Comparison of ENCODE assay signal across 20 cellular contexts in genomic region chr17:65385726-65386125, GRCh38.
DNase-seq lines count a peak whose midpoint lies in the region; ATAC-seq, FAIRE-seq and TF ChIP-seq lines count a peak whose summit lies in the region.
"Had no signal": no experiment of that assay in that cellular context is flagged by ENCODE, and none has a peak within 500 bp of the region (broad histone marks: within the 10 kb centered on the region; RNA-seq: fewer than 3 reads in every experiment).

No MANE protein-coding gene starts in this region.

- no peak for TF ChIP-seq POLR2A in K562 (conservative IDR thresholded peaks at IDR 0.05)

- FAIRE-seq in K562 (lab: Jason Lieb, UNC) = no peak
- FAIRE-seq: GM12891, GM18507, H1 had no signal

- no peaks in the 10 kb centered on the region for H3K4me1 ChIP-seq in K562 (replicated peaks in 1 of 2; ENCODE audit: control insufficient read depth in 2 of 2, insufficient read depth in 2 of 2, low read length in 2 of 2)
- H3K4me1 ChIP-seq in effector memory CD4-positive, alpha-beta T cell (ENCODE audit: control insufficient read depth, insufficient read depth, low read length, poor library complexity, severe bottlenecking) = no peaks in the 10 kb centered on the region

- no peaks in the 10 kb centered on the region for H3K36me3 ChIP-seq in K562 (ENCODE audit: control insufficient read depth, insufficient read depth, low read length)
- no peaks in the 10 kb centered on the region for H3K36me3 ChIP-seq in effector memory CD4-positive, alpha-beta T cell (ENCODE audit: control insufficient read depth, insufficient read depth, low read length)

- intact Hi-C loops in K562 (cut with micrococcal nuclease) = no loop called here

- TF ChIP-seq RAD21 in K562 (CRISPR knock-in tag; conservative IDR thresholded peaks at IDR 0.05 in 1 of 2, IDR thresholded peaks at IDR 0.05 in 1 of 2) = no peak

- POLR2A ChIA-PET in K562 (lab: Yijun Ruan, JAX) = interaction anchor here (0.8 kb wide), 1 partner anchor 93 kb away, joined by 4 read pairs; no protein-coding TSS in a partner anchor

- WGBS in K562 (ENCODE audit: insufficient coverage, low coverage, missing lambda C conversion rate) = 2% methylated on average over 15 of the region's 15 CpGs

- H2AFZ ChIP-seq in K562 (ENCODE audit: low read depth, low read length) = peak overlapping the region; percentile 64
- H2AFZ ChIP-seq: GM23248 had no signal

- no peak overlapping the region for H3K27ac ChIP-seq in K562 (ENCODE audit: extremely low read depth, low read depth, low read length)
- H3K27ac ChIP-seq in effector memory CD4-positive, alpha-beta T cell (ENCODE audit: insufficient read depth, low read length, poor library complexity, severe bottlenecking) = no peak overlapping the region
- H3K27ac ChIP-seq: GM23248 had no signal

- no peaks in the 10 kb centered on the region for H3K9me3 ChIP-seq in K562 (replicated peaks; ENCODE audit: control insufficient read depth, insufficient read depth, low read depth, low read length)
- H3K9me3 ChIP-seq in effector memory CD4-positive, alpha-beta T cell (ENCODE audit: control insufficient read depth, low read length) = no peaks in the 10 kb centered on the region

- H3K27me3 ChIP-seq in K562 (ENCODE audit: control insufficient read depth in 2 of 2, insufficient read depth in 2 of 2, low read length in 2 of 2) = no peaks in the 10 kb centered on the region
- H3K27me3 ChIP-seq in effector memory CD4-positive, alpha-beta T cell (replicated peaks; ENCODE audit: control insufficient read depth, insufficient read depth, low read length, poor library complexity, severe bottlenecking) = no peaks in the 10 kb centered on the region

- in situ Hi-C loops in SK-MEL-5 (cut with HindIII; ENCODE audit: low pct_unique_long_range_greater_than_20kb, low sequenced_read_pairs) (no loop called here), K562 (cut with MboI) (no loop called here)

- H4K20me1 ChIP-seq in K562 (replicated peaks; ENCODE audit: control insufficient read depth, insufficient read depth, low read length) = no peaks in the 10 kb centered on the region

- no TSS peak for BruUV-seq in K562 (replicated peaks; lab: Mats Ljungman, UMichigan)

- TF ChIP-seq EP300 in K562 (IDR thresholded peaks at IDR 0.05; ENCODE audit: low read length) = no peak

- H3K4me2 ChIP-seq in K562 (ENCODE audit: insufficient read depth, low read length) = peak overlapping the region; percentile 24

- peak; percentile 45 for DNase-seq in HuH-7 (ENCODE audit: low spot score)
- peak; percentile 31 for DNase-seq in HuH-7.5 (ENCODE audit: low spot score)
- peak; percentile 36 for DNase-seq in SK-MEL-5 (ENCODE audit: low read depth, low spot score)
- DNase-seq in K562 (ENCODE audit: extremely low read depth in 1 of 4, low spot score in 3 of 4) = peak; percentile 9 to 51 (median 44)
- no peak for DNase-seq in effector memory CD4-positive, alpha-beta T cell
- no peak for DNase-seq in activated effector memory CD4-positive, alpha-beta T cell treated with Interleukin-2 at 50 U/mL for 16 hours
- DNase-seq: C1 segment of cervical spinal cord; Calu3; CD4-positive, alpha-beta memory T cell; COR-L47; DMS53; DMS79 treated with DMSO at 0.1 percent for 48 hours; GF-D8; GM23248; H7; HCEC 1CT had no signal

- peak; percentile 78 for ATAC-seq in K562
- no peak for ATAC-seq in GM19351 (IDR thresholded peaks at IDR 0.05; ENCODE audit: unreplicated experiment)

- TF ChIP-seq CTCF in K562 (IDR thresholded peaks at IDR 0.05 in 2 of 3, conservative IDR thresholded peaks at IDR 0.05 in 1 of 3; ENCODE audit: insufficient read depth in 2 of 3, low read depth in 1 of 3, low read length in 3 of 3) = no peak

- no peaks in the 10 kb centered on the region for H3K79me2 ChIP-seq in K562 (ENCODE audit: control insufficient read depth, insufficient read depth, low read length)

- H3K9ac ChIP-seq in K562 (ENCODE audit: insufficient read depth in 1 of 2, low read depth in 2 of 2, low read length in 2 of 2) = no peak overlapping the region
- H3K9ac ChIP-seq: GM23248 had no signal

- H3K9me1 ChIP-seq in K562 (ENCODE audit: control insufficient read depth, insufficient read depth, low read length) = no peaks in the 10 kb centered on the region

- CTCF ChIA-PET in K562 (lab: Yijun Ruan, JAX; ENCODE audit: low intra/inter-chr PET ratio) = no interaction called here

- peak overlapping the region; percentile 21; the same call in 1 of the 2 replicates for H3K4me3 ChIP-seq in K562
- no peak overlapping the region for H3K4me3 ChIP-seq in effector memory CD4-positive, alpha-beta T cell (ENCODE audit: insufficient read depth, low read depth, low read length, poor library complexity, severe bottlenecking)
- H3K4me3 ChIP-seq: GM23248 had no signal

TF ChIP-seq in K562, 482 proteins besides CTCF, POLR2A, EP300 and RAD21 (continues in another document):
- TF ChIP-seq GABPA (tag; conservative IDR thresholded peaks at IDR 0.05; ENCODE audit: low read depth) = peak; percentile 89
- no peak for TF ChIP-seq TAF9B (IDR thresholded peaks at IDR 0.05; ENCODE audit: partially characterized antibody)
- TF ChIP-seq NR2F6 (CRISPR knock-in tag; IDR thresholded peaks at IDR 0.05) = no peak
- no peak for TF ChIP-seq THRAP3 (IDR thresholded peaks at IDR 0.05; ENCODE audit: borderline replicate concordance)
- TF ChIP-seq ZNF57 (CRISPR knock-in tag; IDR thresholded peaks at IDR 0.05) = no peak
- TF ChIP-seq ZBTB8A (IDR thresholded peaks at IDR 0.05; ENCODE audit: partially characterized antibody) = no peak
- TF ChIP-seq POLR2G (IDR thresholded peaks at IDR 0.05; ENCODE audit: low read depth, low read length) = 0 out of 2 replicates have a peak, but pooled peaks have one; percentile 36
- TF ChIP-seq BHLHE40 (IDR thresholded peaks at IDR 0.05; ENCODE audit: low read length) = no peak
- peak; percentile 24 for TF ChIP-seq NFYB (IDR thresholded peaks at IDR 0.05; ENCODE audit: extremely low read depth, insufficient read length)
- no peak for TF ChIP-seq ZNF311 (CRISPR knock-in tag; IDR thresholded peaks at IDR 0.05)
- TF ChIP-seq RBM17 (IDR thresholded peaks at IDR 0.05; ENCODE audit: borderline replicate concordance, low read depth, low read length) = no peak
- TF ChIP-seq ZNF707 (CRISPR knock-in tag; conservative IDR thresholded peaks at IDR 0.05) = no peak
- peak; percentile 67; the same call in 1 of the 2 replicates for TF ChIP-seq EHMT2 (IDR thresholded peaks at IDR 0.05)
- TF ChIP-seq RBM39 (optimal IDR thresholded peaks at IDR 0.05; ENCODE audit: low read depth, low read length) = no peak
- TF ChIP-seq CEBPG (CRISPR knock-in tag; IDR thresholded peaks at IDR 0.05) = no peak
- no peak for TF ChIP-seq CEBPG (tag; conservative IDR thresholded peaks at IDR 0.05 in 1 of 2, IDR thresholded peaks at IDR 0.05 in 1 of 2)
- peak in 1 of 2 experiments; percentile 46; a peak in 1 of 3 replicates for TF ChIP-seq CBX3 (IDR thresholded peaks at IDR 0.05; ENCODE audit: borderline replicate concordance in 1 of 2, low read length in 2 of 2)
- TF ChIP-seq RAD51 (IDR thresholded peaks at IDR 0.05; ENCODE audit: borderline replicate concordance, low read depth) = no peak
- TF ChIP-seq ZNF217 (CRISPR knock-in tag; IDR thresholded peaks at IDR 0.05) = no peak
- TF ChIP-seq MAFG (tag; conservative IDR thresholded peaks at IDR 0.05) = no peak
- no peak for TF ChIP-seq STAT5A (IDR thresholded peaks at IDR 0.05; ENCODE audit: borderline replicate concordance, low read length)
- TF ChIP-seq CREB1 (IDR thresholded peaks at IDR 0.05) = no peak
- no peak for TF ChIP-seq CREB1 (CRISPR knock-in tag; IDR thresholded peaks at IDR 0.05)
- TF ChIP-seq CREB3 (tag; conservative IDR thresholded peaks at IDR 0.05; ENCODE audit: low read depth) = 0 out of 2 replicates have a peak, but pooled peaks have one; percentile 18
- TF ChIP-seq E4F1 (CRISPR knock-in tag; IDR thresholded peaks at IDR 0.05; ENCODE audit: borderline replicate concordance) = no peak
- no peak for TF ChIP-seq NCOA4 (IDR thresholded peaks at IDR 0.05; ENCODE audit: partially characterized antibody)
- TF ChIP-seq ZNF197 (CRISPR knock-in tag; IDR thresholded peaks at IDR 0.05; ENCODE audit: low read depth) = no peak
- no peak for TF ChIP-seq MTA2 (IDR thresholded peaks at IDR 0.05; ENCODE audit: low read depth)

Comparison
In these comparisons a context has a peak if more than half of its experiments do, and no peak if none do; other contexts are left out.
1. DNase-seq: peak in HuH-7 (single experiment), HuH-7.5 (single experiment), SK-MEL-5 (single experiment) and K562 (4 of 4); none in effector memory CD4-positive, alpha-beta T cell (0 of 3) and activated effector memory CD4-positive, alpha-beta T cell treated with Interleukin-2 at 50 U/mL for 16 hours (single experiment).